ENCODE assay signal across 8 cellular contexts in genomic region chr9:4662989-4663792, GRCh38. TPM values are rescaled to one million over a fixed set of nuclear protein-coding genes. Genes with fewer than 3 reads are reported as not detected.
DNase-seq lines count a peak whose midpoint lies in the region; ATAC-seq, FAIRE-seq and TF ChIP-seq lines count a peak whose summit lies in the region.

No MANE protein-coding gene starts in this region.

- TF ChIP-seq POLR2A in K562 (conservative IDR thresholded peaks at IDR 0.05) (no peak), uterus (IDR thresholded peaks at IDR 0.05) (no peak)

- CTCF ChIA-PET in K562 (lab: Yijun Ruan, JAX; ENCODE audit: low intra/inter-chr PET ratio) = no interaction called here

- in situ Hi-C loops in K562 (cut with MboI) = no loop called here

- WGBS in K562 (ENCODE audit: insufficient coverage, low coverage, missing lambda C conversion rate) = 1% methylated on average over 10 of the region's 13 CpGs
- 58 to 64% methylated on average over 13 of the region's 13 CpGs for WGBS in lung, 2 donors

- no peak for TF ChIP-seq RAD21 in K562 (CRISPR knock-in tag; conservative IDR thresholded peaks at IDR 0.05 in 1 of 2, IDR thresholded peaks at IDR 0.05 in 1 of 2)

- no peak for TF ChIP-seq CTCF in KMS-11 (conservative IDR thresholded peaks at IDR 0.05; ENCODE audit: low read depth, low read length)
- no peak for TF ChIP-seq CTCF in K562 (IDR thresholded peaks at IDR 0.05 in 2 of 3, conservative IDR thresholded peaks at IDR 0.05 in 1 of 3; ENCODE audit: insufficient read depth in 2 of 3, low read depth in 1 of 3, low read length in 3 of 3)
- TF ChIP-seq CTCF in lung (IDR thresholded peaks at IDR 0.05; ENCODE audit: control extremely low read depth, extremely low read depth) = no peak
- no peak for TF ChIP-seq CTCF in uterus (IDR thresholded peaks at IDR 0.05)

- BruUV-seq in K562 (replicated peaks; lab: Mats Ljungman, UMichigan) = no TSS peak

- H2AFZ ChIP-seq in KMS-11 (ENCODE audit: low read depth) (peak overlapping the region; percentile 65; the same call in 1 of the 2 replicates), K562 (ENCODE audit: low read depth, low read length) (peak overlapping the region; percentile 91)

- peak; percentile 35 for FAIRE-seq in K562 (lab: Jason Lieb, UNC)

- no peak overlapping the region; the same call in 1 of the 2 replicates for H3K9ac ChIP-seq in KMS-11
- peak overlapping the region; percentile 70 to 95 for H3K9ac ChIP-seq in K562 (ENCODE audit: insufficient read depth in 1 of 2, low read depth in 2 of 2, low read length in 2 of 2)

- no peaks in the 10 kb centered on the region for H3K9me1 ChIP-seq in K562 (ENCODE audit: control insufficient read depth, insufficient read depth, low read length)

- POLR2A ChIA-PET in K562 (lab: Yijun Ruan, JAX) = interaction anchor here (0.6 to 1.6 kb wide), 3 partner anchors 14 to 1056 kb away, joined by 3 read pairs; no protein-coding TSS in a partner anchor

- H4K20me1 ChIP-seq in KMS-11 (ENCODE audit: insufficient read depth) (no peaks in the 10 kb centered on the region), K562 (replicated peaks; ENCODE audit: control insufficient read depth, insufficient read depth, low read length) (no peaks in the 10 kb centered on the region)

- DNase-seq in K562 (ENCODE audit: extremely low read depth in 1 of 4, low spot score in 3 of 4) = no peak
- DNase-seq in lung (ENCODE audit: low spot score) = no peak
- no peak for DNase-seq in uterus
- no peak for DNase-seq in AML-193 (lab: John Stamatoyannopoulos, UW)
- DNase-seq in mesenteric fat pad (ENCODE audit: low spot score) = no peak

- no peak for TF ChIP-seq EP300 in K562 (IDR thresholded peaks at IDR 0.05; ENCODE audit: low read length)

- H3K27me3 ChIP-seq in KMS-11 (ENCODE audit: insufficient read depth, low read depth) = peaks cover 8% of the 10 kb centered on the region; the same call in 1 of the 2 replicates
- H3K27me3 ChIP-seq in K562 (ENCODE audit: control insufficient read depth in 2 of 2, insufficient read depth in 2 of 2, low read length in 2 of 2) = no peaks in the 10 kb centered on the region
- H3K27me3 ChIP-seq in lung (ENCODE audit: control insufficient read depth, insufficient read depth) = no peaks in the 10 kb centered on the region
- no peaks in the 10 kb centered on the region for H3K27me3 ChIP-seq in uterus

- H3K4me1 ChIP-seq in KMS-11 (ENCODE audit: low read depth, poor library complexity, severe bottlenecking) (peaks cover 29% of the 10 kb centered on the region), K562 (replicated peaks in 1 of 2; ENCODE audit: control insufficient read depth in 2 of 2, insufficient read depth in 2 of 2, low read length in 2 of 2) (peaks cover 10 to 19% of the 10 kb centered on the region in 2 experiments; a peak in 4 of 5 replicates), lung (ENCODE audit: control insufficient read depth in 2 of 2, insufficient read depth in 2 of 2, low read length in 2 of 2) (peaks cover 7% of the 10 kb centered on the region in 2 donors), uterus (no peaks in the 10 kb centered on the region)

- H3K27ac ChIP-seq in KMS-11 (no peak overlapping the region), K562 (ENCODE audit: extremely low read depth, low read depth, low read length) (peak overlapping the region; percentile 69; the same call in 2 of the 3 replicates), lung (ENCODE audit: low read depth in 1 of 2, low read length in 1 of 2) (peak overlapping the region in 1 of 2 donors; percentile 91), uterus (peak overlapping the region; percentile 68 to 86)

- H3K4me2 ChIP-seq in KMS-11 (peak overlapping the region; percentile 56), K562 (ENCODE audit: insufficient read depth, low read length) (peak overlapping the region; percentile 90)

- no peaks in the 10 kb centered on the region for H3K36me3 ChIP-seq in KMS-11 (ENCODE audit: insufficient read depth)
- no peaks in the 10 kb centered on the region for H3K36me3 ChIP-seq in K562 (ENCODE audit: control insufficient read depth, insufficient read depth, low read length)
- no peaks in the 10 kb centered on the region for H3K36me3 ChIP-seq in lung (ENCODE audit: control insufficient read depth in 2 of 2, insufficient read depth in 2 of 2, low read length in 2 of 2)
- no peaks in the 10 kb centered on the region for H3K36me3 ChIP-seq in uterus

- H3K79me2 ChIP-seq in KMS-11 (ENCODE audit: insufficient read depth, low read depth) (no peaks in the 10 kb centered on the region), K562 (ENCODE audit: control insufficient read depth, insufficient read depth, low read length) (peaks cover 14% of the 10 kb centered on the region)

- H3K9me3 ChIP-seq in K562 (replicated peaks; ENCODE audit: control insufficient read depth, insufficient read depth, low read depth, low read length) (no peaks in the 10 kb centered on the region), lung (ENCODE audit: control insufficient read depth in 2 of 2, insufficient read depth in 1 of 2, low read length in 1 of 2) (no peaks in the 10 kb centered on the region), uterus (no peaks in the 10 kb centered on the region)

- H3K4me3 ChIP-seq in GM08714 (ENCODE audit: low read length) = peak overlapping the region; percentile 81; the same call in 1 of the 2 replicates
- H3K4me3 ChIP-seq in KMS-11 (IDR thresholded peaks at IDR 0.05; ENCODE audit: insufficient read depth, low read depth, low read length) = no peak overlapping the region
- peak overlapping the region; percentile 86 for H3K4me3 ChIP-seq in K562
- H3K4me3 ChIP-seq in lung = peak overlapping the region; percentile 72
- peak overlapping the region; percentile 49 to 85 for H3K4me3 ChIP-seq in uterus

- ATAC-seq in K562 = peak; percentile 26; the same call in 1 of the 3 replicates
- no peak for ATAC-seq in lung (ENCODE audit: insufficient read depth, low FRiP score)
- ATAC-seq in HG02642 (IDR thresholded peaks at IDR 0.05; ENCODE audit: poor library complexity, unreplicated experiment) = no peak

- intact Hi-C loops in K562 (cut with micrococcal nuclease) = loop anchor here (2.0 to 5.0 kb wide), 2 partner anchors 78 to 324 kb away; partner anchors contain the start of genes AK3 and JAK2
- intact Hi-C loops in uterus (cut with DNase I; ENCODE audit: low total_unique reads) = no loop called here

RNA-seq across cellular contexts. Expression of gene PLPP6, which starts 1.1 kb away (rescaled TPM):
- total RNA-seq in K562 (2011; cell fraction: chromatin; rRNA removed; ENCODE audit: low replicate concordance) = 9.1 TPM in 2 replicates
- 12.2 and 13.0 TPM in 2 replicates for total RNA-seq in K562 (2011; cell fraction: nucleolus; rRNA removed)
- total RNA-seq in K562 (2011; cell fraction: nucleoplasm; rRNA removed) = 12.5 and 16.6 TPM in 2 replicates
- total RNA-seq in K562 (2014; rRNA removed) = 5.4 and 5.6 TPM in 2 replicates
- 4.9 and 5.3 TPM in 2 replicates for total RNA-seq in K562 (2014; rRNA removed; fragmentation: Illumina TruSeq; extraction: Trizol)
- total RNA-seq in K562 (2015; rRNA removed; fragmentation: Illumina TruSeq; extraction: Trizol) = 4.5 and 5.1 TPM in 2 replicates
- total RNA-seq in K562 (2021) = 6.4 and 6.9 TPM in 2 replicates
- 8.3 and 8.9 TPM in 2 replicates for polyA plus RNA-seq in K562 (2011; rRNA removed)
- 6.0 and 8.2 TPM in 2 replicates for polyA plus RNA-seq in K562 (2011; cell fraction: cytosol; rRNA removed)
- polyA plus RNA-seq in K562 (2011; cell fraction: nucleus; rRNA removed) = 10.3 and 12.0 TPM in 2 replicates
- 6.9 and 8.6 TPM in 2 replicates for polyA plus RNA-seq in K562 (2012)
- polyA plus RNA-seq in K562 (2014; fragmentation: Illumina TruSeq; extraction: Trizol) = 7.0 and 7.3 TPM in 2 replicates
- polyA plus RNA-seq in K562 (2014; fragmentation: Nextera tagmentation; extraction: Ambion mirVana) = 1 to 10 TPM; 1.9 to 2.0 TPM
- 6.3 and 6.7 TPM in 2 replicates for polyA plus RNA-seq in K562 (2014; rRNA removed)
- 8.7 and 9.3 TPM in 2 replicates for polyA minus RNA-seq in K562 (2011; rRNA and poly(A)+ RNA removed)
- polyA minus RNA-seq in K562 (2011; cell fraction: cytosol; rRNA and poly(A)+ RNA removed) = 4.7 and 4.9 TPM in 2 replicates
- polyA minus RNA-seq in K562 (2011; cell fraction: nucleus; rRNA and poly(A)+ RNA removed) = 9.6 and 14.2 TPM in 2 replicates
- 1 to 10 TPM; 6.2 to 6.9 TPM for total RNA-seq in lung
- 1 to 10 TPM; 3.8 to 4.2 TPM for polyA plus RNA-seq in lung
- total RNA-seq in uterus = 1 to 10 TPM; 5.6 to 8.3 (median 7.2) TPM
- total RNA-seq in mesenteric fat pad = 5.5 TPM

RNA-seq across cellular contexts. Expression of gene SPATA6L, which starts 3.1 kb away (rescaled TPM):
- 0.16 TPM in 1 of 2 replicates, not detected in the other for total RNA-seq in K562 (2011; cell fraction: chromatin; rRNA removed; ENCODE audit: low replicate concordance)
- not detected in 2 replicates for total RNA-seq in K562 (2011; cell fraction: nucleolus; rRNA removed)
- total RNA-seq in K562 (2011; cell fraction: nucleoplasm; rRNA removed) = 0.15 TPM in 1 of 2 replicates, not detected in the other
- total RNA-seq in K562 (2014; rRNA removed) (1.00 TPM in 1 of 2 replicates, not detected in the other), K562 (2014; rRNA removed; fragmentation: Illumina TruSeq; extraction: Trizol) (0.06 TPM in 1 of 2 replicates, not detected in the other), K562 (2015; rRNA removed; fragmentation: Illumina TruSeq; extraction: Trizol) (not detected in 2 replicates), K562 (2021) (not detected in 2 replicates), lung (10 to 100 TPM; 18.2 to 25.6 TPM), uterus (10 to 100 TPM in 1 of 4 donors, 1 to 10 TPM in 2, under 1 TPM in 1; 0.51 to 13.6 (median 6.5) TPM), mesenteric fat pad (5.4 TPM)
- polyA plus RNA-seq in K562 (2011; rRNA removed) (0.03 and 0.04 TPM in 2 replicates), K562 (2014; fragmentation: Illumina TruSeq; extraction: Trizol) (not detected in 2 replicates), K562 (2014; fragmentation: Nextera tagmentation; extraction: Ambion mirVana) (under 1 TPM; 0.04 to 0.08 TPM), K562 (2014; rRNA removed) (0.21 and 0.31 TPM in 2 replicates), lung (1 to 10 TPM; 2.1 to 4.6 TPM)
- not detected in 2 replicates for polyA plus RNA-seq in K562 (2011; cell fraction: cytosol; rRNA removed)
- polyA plus RNA-seq in K562 (2011; cell fraction: nucleus; rRNA removed) = 0.10 and 0.45 TPM in 2 replicates
- 0.14 and 0.57 TPM in 2 replicates for polyA plus RNA-seq in K562 (2012)
- 0.03 and 0.25 TPM in 2 replicates for polyA minus RNA-seq in K562 (2011; rRNA and poly(A)+ RNA removed)
- polyA minus RNA-seq in K562 (2011; cell fraction: cytosol; rRNA and poly(A)+ RNA removed) = not detected in 2 replicates
- polyA minus RNA-seq in K562 (2011; cell fraction: nucleus; rRNA and poly(A)+ RNA removed) = not detected in 2 replicates

RNA-seq across cellular contexts. Expression of gene CDC37L1, which starts 16.2 kb away (rescaled TPM):
- total RNA-seq in K562 (2011; cell fraction: chromatin; rRNA removed; ENCODE audit: low replicate concordance) = 11.4 and 21.5 TPM in 2 replicates
- total RNA-seq in K562 (2011; cell fraction: nucleolus; rRNA removed) = 4.7 and 9.3 TPM in 2 replicates
- 7.1 and 9.8 TPM in 2 replicates for total RNA-seq in K562 (2011; cell fraction: nucleoplasm; rRNA removed)
- total RNA-seq in K562 (2014; rRNA removed) = 6.0 and 8.1 TPM in 2 replicates
- 7.8 and 8.5 TPM in 2 replicates for total RNA-seq in K562 (2014; rRNA removed; fragmentation: Illumina TruSeq; extraction: Trizol)
- total RNA-seq in K562 (2015; rRNA removed; fragmentation: Illumina TruSeq; extraction: Trizol) = 7.2 and 7.8 TPM in 2 replicates
- total RNA-seq in K562 (2021) = 5.5 and 7.9 TPM in 2 replicates
- polyA plus RNA-seq in K562 (2011; rRNA removed) = 3.6 and 5.4 TPM in 2 replicates
- 1.4 and 2.2 TPM in 2 replicates for polyA plus RNA-seq in K562 (2011; cell fraction: cytosol; rRNA removed)
- 2.8 and 2.9 TPM in 2 replicates for polyA plus RNA-seq in K562 (2011; cell fraction: nucleus; rRNA removed)
- polyA plus RNA-seq in K562 (2012) = 3.6 and 4.0 TPM in 2 replicates
- polyA plus RNA-seq in K562 (2014; fragmentation: Illumina TruSeq; extraction: Trizol) = 5.3 and 5.4 TPM in 2 replicates
- polyA plus RNA-seq in K562 (2014; fragmentation: Nextera tagmentation; extraction: Ambion mirVana) = 1 to 10 TPM; 1.5 TPM
- polyA plus RNA-seq in K562 (2014; rRNA removed) = 7.5 and 9.6 TPM in 2 replicates
- 9.3 and 10.3 TPM in 2 replicates for polyA minus RNA-seq in K562 (2011; rRNA and poly(A)+ RNA removed)
- polyA minus RNA-seq in K562 (2011; cell fraction: cytosol; rRNA and poly(A)+ RNA removed) = 3.6 and 5.2 TPM in 2 replicates
- polyA minus RNA-seq in K562 (2011; cell fraction: nucleus; rRNA and poly(A)+ RNA removed) = 6.3 and 9.4 TPM in 2 replicates
- 10 to 100 TPM; 17.2 to 30.7 TPM for total RNA-seq in lung
- 10 to 100 TPM in 1 of 2 donors, 1 to 10 TPM in 1; 9.3 to 11.0 TPM for polyA plus RNA-seq in lung
- 10 to 100 TPM; 21.1 to 50.5 (median 34.0) TPM for total RNA-seq in uterus
- total RNA-seq in mesenteric fat pad = 40.3 TPM
